22 cellular contexts compared by ENCODE assay signal in the genomic region with DNA sequence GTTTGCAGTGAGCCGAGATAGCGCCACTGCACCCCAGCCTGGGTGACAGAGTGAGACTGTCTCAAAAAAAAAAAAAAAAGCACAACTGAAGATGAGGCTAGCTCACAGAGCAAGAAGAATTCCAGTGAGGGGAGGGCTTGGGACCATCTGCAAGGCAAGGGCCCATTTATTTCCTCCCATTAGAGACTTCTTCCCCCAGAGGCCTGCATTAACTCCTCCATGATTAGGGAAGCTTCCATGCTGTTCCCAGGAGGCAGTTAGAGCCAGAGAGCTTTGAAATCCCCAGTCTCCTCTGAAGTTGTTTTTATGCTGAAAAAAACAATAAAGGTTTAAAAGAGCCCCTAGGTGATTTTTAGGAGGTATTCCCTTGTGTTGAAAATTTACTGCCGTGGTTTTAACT. TPM values are rescaled to one million over a fixed set of nuclear protein-coding genes. Genes with fewer than 3 reads are reported as not detected.
"Had no signal": no experiment of that assay in that cellular context is flagged by ENCODE, and none has a peak within 500 bp of the region (broad histone marks: within the 10 kb centered on the region; RNA-seq: fewer than 3 reads in every experiment).

No MANE protein-coding gene starts in this region.

- ATAC-seq: effector memory CD8-positive, alpha-beta T cell; left lung; naive thymus-derived CD4-positive, alpha-beta T cell; psoas muscle; right cardiac atrium; stimulated activated memory B cell treated with anti-CD40 and anti-IgM and Interleukin-4, amounts not matched to agents 10 μg/mL and 1 μg/mL and 100 μg/mL, for 72 hours; stimulated activated naive CD8-positive, alpha-beta T cell treated with anti-CD3 and anti-CD28 coated beads, Interleukin-15, Interleukin-2, amounts not matched to agents 100 U/mL and 50 U/mL, for 24 hours had no signal

- H3K27me3 ChIP-seq: left lung, sigmoid colon, tibial nerve, upper lobe of left lung had no signal

- H3K27ac ChIP-seq: left lung, psoas muscle, thoracic aorta, tibial nerve, upper lobe of left lung had no signal

- H3K27ac Mint-ChIP-seq: effector memory CD8-positive, alpha-beta T cell; stimulated activated memory B cell treated with anti-CD40 and anti-IgM and Interleukin-4, amounts not matched to agents 10 μg/mL and 1 μg/mL and 100 μg/mL, for 72 hours had no signal

- H3K4me3 Mint-ChIP-seq: effector memory CD8-positive, alpha-beta T cell; naive thymus-derived CD4-positive, alpha-beta T cell; nephron; stimulated activated memory B cell treated with anti-CD40 and anti-IgM and Interleukin-4, amounts not matched to agents 10 μg/mL and 1 μg/mL and 100 μg/mL, for 72 hours had no signal

- H3K4me3 ChIP-seq: left lung, psoas muscle, sigmoid colon, thoracic aorta, tibial nerve, upper lobe of left lung had no signal

- H3K9me3 ChIP-seq: left lung, psoas muscle, sigmoid colon, thoracic aorta, tibial nerve, upper lobe of left lung had no signal

- H3K4me1 ChIP-seq: left lung, psoas muscle, tibial nerve, upper lobe of left lung had no signal

- H3K4me1 Mint-ChIP-seq: stimulated activated memory B cell treated with anti-CD40 and anti-IgM and Interleukin-4, amounts not matched to agents 10 μg/mL and 1 μg/mL and 100 μg/mL, for 72 hours had no signal

- H3K27me3 Mint-ChIP-seq: effector memory CD8-positive, alpha-beta T cell; naive thymus-derived CD4-positive, alpha-beta T cell; stimulated activated memory B cell treated with anti-CD40 and anti-IgM and Interleukin-4, amounts not matched to agents 10 μg/mL and 1 μg/mL and 100 μg/mL, for 72 hours had no signal

- H3K36me3 ChIP-seq: sigmoid colon, thoracic aorta had no signal

- DNase-seq: cortex of kidney; effector memory CD8-positive, alpha-beta T cell; hypothalamus; kidney; left lung; mesenchymal stem cell; midbrain; naive thymus-derived CD4-positive, alpha-beta T cell; nucleus accumbens; posterior cingulate gyrus; psoas muscle; right cardiac atrium; sigmoid colon; stimulated activated CD4-positive, alpha-beta T cell treated with anti-CD3 and anti-CD28 coated beads, Interleukin-2, amount 100 ng/mL, for 24 hours; stimulated activated CD4-positive, alpha-beta T cell treated with anti-CD3 and anti-CD28 coated beads, Interleukin-4, amount 100 ng/mL, for 4 hours; stimulated activated naive CD8-positive, alpha-beta T cell treated with anti-CD3 and anti-CD28 coated beads, Interleukin-15, Interleukin-2, amounts not matched to agents 100 U/mL and 50 U/mL, for 24 hours; substantia nigra; upper lobe of left lung had no signal

RNA-seq across cellular contexts. Expression of gene ADCY5, which starts 54.3 kb away (rescaled TPM):
- total RNA-seq: naive thymus-derived CD4-positive, alpha-beta T cell had no signal
